In the genomic region with DNA sequence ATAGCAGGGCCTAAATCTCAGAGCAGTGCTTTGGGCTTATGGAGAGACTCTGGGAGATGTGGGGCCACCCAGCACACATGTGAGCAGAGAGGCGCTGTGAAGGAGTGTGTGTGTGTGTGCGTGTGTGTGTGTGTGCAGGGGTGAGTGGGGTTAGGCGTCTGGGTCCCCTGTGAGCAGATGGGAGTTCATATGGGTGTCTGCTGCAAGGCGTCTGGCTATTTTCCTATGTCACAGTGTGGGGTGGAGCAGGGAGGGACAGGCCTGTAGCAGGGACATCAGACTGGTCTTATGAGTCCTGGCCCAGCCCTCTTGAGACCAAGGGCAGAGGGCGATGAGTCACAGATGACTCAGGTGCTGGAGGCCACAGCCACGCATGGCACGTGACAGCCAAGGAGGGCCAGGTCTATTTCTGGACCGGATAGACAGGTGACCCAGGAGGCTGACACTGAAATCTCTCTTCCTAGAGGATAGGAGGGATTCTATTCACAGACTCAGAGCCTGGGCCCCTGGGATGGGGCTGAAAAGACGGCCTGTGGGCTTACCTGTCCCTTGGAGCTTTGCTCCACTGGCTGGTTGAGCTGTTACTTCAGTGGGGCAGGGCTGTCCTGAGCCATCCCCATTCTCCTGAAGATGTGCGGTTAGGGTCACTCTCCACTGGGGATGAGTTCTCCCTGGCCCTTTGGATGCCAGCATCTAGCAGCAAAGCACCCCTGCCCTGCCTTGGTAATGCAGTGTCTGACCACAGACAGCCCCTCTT, we compare ENCODE assay signal across 8 cellular contexts. TPM values are rescaled to one million over a fixed set of nuclear protein-coding genes. Genes with fewer than 3 reads are reported as not detected.
A peak's percentile ranks its signal among the peaks of the same experiment; 100 is the strongest.
DNase-seq lines count a peak whose midpoint lies in the region; ATAC-seq and TF ChIP-seq lines count a peak whose summit lies in the region.

No MANE protein-coding gene starts in this region.

- H3K9ac ChIP-seq in duodenal mucosa (ENCODE audit: low read depth in 1 of 2, low read length in 2 of 2): peak overlapping the region; percentile 38 to 59

- H3K4me3 ChIP-seq in duodenal mucosa (ENCODE audit: low read depth in 1 of 2, low read length in 2 of 2): peak overlapping the region in 1 of 2 donors; percentile 27
- H3K4me3 ChIP-seq in H7 (ENCODE audit: insufficient read depth, low read depth, low read length): no peak overlapping the region

- TF ChIP-seq CTCF in GM20000 (IDR thresholded peaks at IDR 0.05; ENCODE audit: extremely low read depth, missing control alignments): no peak

- DNase-seq in AML-193 (lab: John Stamatoyannopoulos, UW) (peak; percentile 54 to 70), GM20000 (ENCODE audit: low spot score) (peak; percentile 41), NOMO-1 treated with dmso at 0.1 percent for 144 hours (lab: John Stamatoyannopoulos, UW; ENCODE audit: unreplicated experiment) (peak; percentile 65), H7 (no peak), hypothalamus (lab: John Stamatoyannopoulos, UW) (no peak)
- no peak for DNase-seq in natural killer cell treated with Interleukin-12 subunit alpha and Interleukin-12 subunit beta and Interleukin-15 and Interleukin-18, amount 100 ng/mL, for 72 hours (ENCODE audit: low spot score)

- peaks cover 3 to 6% of the 10 kb centered on the region in 2 donors for H3K27me3 Mint-ChIP-seq in natural killer cell treated with Interleukin-12 subunit alpha and Interleukin-12 subunit beta and Interleukin-15 and Interleukin-18, amount 100 ng/mL, for 72 hours

- H3K9me3 ChIP-seq in duodenal mucosa (ENCODE audit: control insufficient read depth in 1 of 2, low read length in 2 of 2): no peaks in the 10 kb centered on the region

- no peaks in the 10 kb centered on the region for H3K9me3 Mint-ChIP-seq in natural killer cell treated with Interleukin-12 subunit alpha and Interleukin-12 subunit beta and Interleukin-15 and Interleukin-18, amount 100 ng/mL, for 72 hours

- H3K27me3 ChIP-seq in duodenal mucosa (ENCODE audit: control insufficient read depth in 1 of 2, insufficient read depth in 2 of 2, low read length in 2 of 2) (no peaks in the 10 kb centered on the region), H7 (ENCODE audit: control insufficient read depth, insufficient read depth, low read length) (no peaks in the 10 kb centered on the region)

- H3K27ac ChIP-seq in duodenal mucosa (ENCODE audit: low read depth, low read length): peak overlapping the region; percentile 68

- H3K4me1 ChIP-seq in duodenal mucosa (ENCODE audit: control insufficient read depth in 1 of 2, insufficient read depth in 2 of 2, low read length in 2 of 2): peaks cover 36 to 51% of the 10 kb centered on the region in 2 donors

- H3K36me3 Mint-ChIP-seq in natural killer cell treated with Interleukin-12 subunit alpha and Interleukin-12 subunit beta and Interleukin-15 and Interleukin-18, amount 100 ng/mL, for 72 hours: no peaks in the 10 kb centered on the region

- no peak overlapping the region for H3K4me3 Mint-ChIP-seq in natural killer cell treated with Interleukin-12 subunit alpha and Interleukin-12 subunit beta and Interleukin-15 and Interleukin-18, amount 100 ng/mL, for 72 hours

- peak; percentile 41 to 76 for ATAC-seq in natural killer cell treated with Interleukin-12 subunit alpha and Interleukin-12 subunit beta and Interleukin-15 and Interleukin-18, amount 100 ng/mL, for 72 hours
- no peak for ATAC-seq in GM21528 (IDR thresholded peaks at IDR 0.05; ENCODE audit: low FRiP score, unreplicated experiment)

- peaks cover 7 to 9% of the 10 kb centered on the region in 2 donors for H3K4me1 Mint-ChIP-seq in natural killer cell treated with Interleukin-12 subunit alpha and Interleukin-12 subunit beta and Interleukin-15 and Interleukin-18, amount 100 ng/mL, for 72 hours (ENCODE audit: low read depth in 2 of 2)

- no peaks in the 10 kb centered on the region for H3K36me3 ChIP-seq in duodenal mucosa (ENCODE audit: control insufficient read depth in 1 of 2, insufficient read depth in 2 of 2, low read length in 2 of 2)
- no peaks in the 10 kb centered on the region for H3K36me3 ChIP-seq in H7 (replicated peaks; ENCODE audit: control insufficient read depth, insufficient read depth, low read length)

- peak overlapping the region in 1 of 2 donors; percentile 16 for H3K27ac Mint-ChIP-seq in natural killer cell treated with Interleukin-12 subunit alpha and Interleukin-12 subunit beta and Interleukin-15 and Interleukin-18, amount 100 ng/mL, for 72 hours

RNA-seq across cellular contexts. Expression of a gene that starts 28.9 kb away (rescaled TPM):
- 10 to 100 TPM; 36.8 to 43.0 TPM for total RNA-seq in natural killer cell treated with Interleukin-12 subunit alpha and Interleukin-12 subunit beta and Interleukin-15 and Interleukin-18, amount 100 ng/mL, for 72 hours
- 32.1 and 39.6 TPM in 2 replicates for total RNA-seq in H7 (2014; rRNA removed; shearing (Covaris generic))

Comparison
In these comparisons a context has a peak if more than half of its experiments do, and no peak if none do; other contexts are left out.
1. DNase-seq: peak in AML-193 (2 of 2), GM20000 (single experiment) and NOMO-1 treated with dmso at 0.1 percent for 144 hours (single experiment); none in natural killer cell treated with Interleukin-12 subunit alpha and Interleukin-12 subunit beta and Interleukin-15 and Interleukin-18, amount 100 ng/mL, for 72 hours (single experiment), H7 (single experiment) and hypothalamus (0 of 51).